ENCODE assay signal across 8 cellular contexts in the genomic region with DNA sequence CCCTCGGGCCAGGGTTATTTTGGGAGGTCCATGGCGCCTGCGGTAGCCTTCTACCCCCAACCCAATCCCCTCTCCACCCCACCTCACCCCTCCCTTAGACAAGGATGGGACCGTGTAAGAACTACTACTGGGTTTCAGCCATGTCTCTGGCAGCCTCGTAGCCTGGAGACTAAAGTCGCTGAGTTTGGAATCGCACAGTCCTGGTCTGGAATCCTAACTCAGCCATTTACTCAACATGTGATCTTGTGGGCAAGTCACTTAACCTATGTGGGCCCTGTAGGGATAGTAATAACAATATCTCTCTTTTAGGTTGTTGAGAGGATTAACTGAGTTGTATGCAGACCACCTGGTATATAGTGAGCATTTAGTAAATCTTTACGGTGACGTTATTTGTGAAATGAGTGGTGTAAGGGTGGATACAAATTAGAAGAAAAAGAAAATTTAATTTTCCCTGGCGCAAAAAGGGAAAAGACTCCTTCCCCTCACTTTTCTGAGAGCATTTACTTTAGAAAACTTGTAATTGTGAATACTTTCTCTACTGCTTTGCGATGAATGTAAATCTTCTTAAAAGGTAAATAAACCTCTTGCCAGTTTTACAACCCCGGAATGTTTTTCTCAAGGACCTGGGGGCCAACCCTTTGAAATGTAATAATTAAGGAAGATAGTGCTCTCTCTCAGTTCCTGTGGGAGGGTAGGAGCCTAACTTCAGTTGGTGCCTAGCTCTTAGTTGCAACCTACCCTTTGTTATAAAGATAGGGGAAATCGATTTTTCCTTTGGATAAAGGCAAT. TPM values are rescaled to one million over a fixed set of nuclear protein-coding genes. Genes with fewer than 3 reads are reported as not detected.
DNase-seq lines count a peak whose midpoint lies in the region; FAIRE-seq and TF ChIP-seq lines count a peak whose summit lies in the region.

No MANE protein-coding gene starts in this region.

- TF ChIP-seq POLR2A in stomach (IDR thresholded peaks at IDR 0.05): no peak

- peak overlapping the region; percentile 92 for H3K4me2 ChIP-seq in GM23248 (ENCODE audit: unreplicated experiment)

- H3K4me1 ChIP-seq in GM23248 (ENCODE audit: insufficient read depth) (peaks cover 9% of the 10 kb centered on the region), stomach (peaks cover 8 to 28% (median 23%) of the 10 kb centered on the region in 4 donors)

- TF ChIP-seq CTCF in GM12865 (IDR thresholded peaks at IDR 0.05; ENCODE audit: insufficient read depth, low read depth, low read length, missing control alignments) (no peak), stomach (IDR thresholded peaks at IDR 0.05) (no peak)

- no peaks in the 10 kb centered on the region for H3K9me2 ChIP-seq in GM23248 (ENCODE audit: insufficient read depth)

- in situ Hi-C loops in GM23248 (cut with MboI): no loop called here

- DNase-seq in GM12865 (ENCODE audit: low read depth): no peak
- DNase-seq in GM23248: peak; percentile 50
- DNase-seq in NCI-H1436 (lab: John Stamatoyannopoulos, UW): peak; percentile 45
- no peak for DNase-seq in stomach
- DNase-seq in stimulated activated CD4-positive, alpha-beta T cell treated with anti-CD3 and anti-CD28 coated beads, Interleukin-15, amount 100 ng/mL, for 24 hours: no peak
- DNase-seq in mesenteric fat pad (ENCODE audit: low spot score): no peak

- FAIRE-seq in islet of Langerhans (lab: Jason Lieb, UNC): peak; percentile 27

- H4K20me1 ChIP-seq in GM23248 (ENCODE audit: insufficient read depth): no peaks in the 10 kb centered on the region

- intact Hi-C loops in stomach (cut with DNase I; ENCODE audit: low total_unique reads): no loop called here

- H3K9me3 ChIP-seq in GM23248 (ENCODE audit: low read depth): no peaks in the 10 kb centered on the region
- no peaks in the 10 kb centered on the region for H3K9me3 ChIP-seq in stomach

- peak overlapping the region; percentile 97 for H2AFZ ChIP-seq in GM23248

- peak overlapping the region; percentile 91 for H3K9ac ChIP-seq in GM23248

- 33 to 34% methylated on average over 12 to 13 of the region's 13 CpGs for WGBS in GM23248 (ENCODE audit: low coverage in 1 of 2, low lambda C conversion rate in 2 of 2, missing lambda C conversion rate in 2 of 2), 2 experiments
- WGBS in stomach, 5 donors: 24 to 31% (median 27%) methylated on average over 13 of the region's 13 CpGs

- H3K27ac ChIP-seq in GM23248 (peak overlapping the region; percentile 92), angular gyrus (ENCODE audit: low read depth, low read length) (peak overlapping the region; percentile 97), stomach (peak overlapping the region; percentile 87 to 95 (median 92))

- no peaks in the 10 kb centered on the region for H3K27me3 ChIP-seq in GM23248 (replicated peaks; ENCODE audit: insufficient read depth)
- no peaks in the 10 kb centered on the region for H3K27me3 ChIP-seq in stomach

- no peaks in the 10 kb centered on the region for H3F3A ChIP-seq in GM23248 (ENCODE audit: insufficient read depth)

- no peak for TF ChIP-seq EP300 in stomach (IDR thresholded peaks at IDR 0.05)

- no peaks in the 10 kb centered on the region for H3K36me3 ChIP-seq in GM23248 (ENCODE audit: low read depth)
- peaks cover 18 to 27% (median 25%) of the 10 kb centered on the region in 4 donors for H3K36me3 ChIP-seq in stomach

- H3K4me3 ChIP-seq in GM12865 (ENCODE audit: low read depth, low read length) (peak overlapping the region; percentile 87), GM23248 (peak overlapping the region; percentile 100), stomach (peak overlapping the region; percentile 70 to 99 (median 92))

- H3K79me2 ChIP-seq in GM23248 (ENCODE audit: insufficient read depth): peaks cover 14% of the 10 kb centered on the region

RNA-seq across cellular contexts. Expression of a gene that starts 0.6 kb away (rescaled TPM):
- 37.9 and 53.7 TPM in 2 replicates for total RNA-seq in GM23248 (2014; rRNA removed; shearing (Covaris generic))
- polyA plus RNA-seq in GM23248 (2016; fragmentation: Nextera tagmentation; extraction: Ambion mirVana): 103 and 107 TPM in 2 replicates
- 100 to 1,000 TPM in 1 of 5 donors, 10 to 100 TPM in 4; 21.9 to 110 (median 33.8) TPM for total RNA-seq in stomach
- 100 to 1,000 TPM; 152 to 163 (median 161) TPM for polyA plus RNA-seq in stomach
- 83.4 TPM for total RNA-seq in mesenteric fat pad

RNA-seq across cellular contexts. Expression of a gene that starts 14.5 kb away (rescaled TPM):
- 6.6 and 6.9 TPM in 2 replicates for total RNA-seq in GM23248 (2014; rRNA removed; shearing (Covaris generic))
- polyA plus RNA-seq in GM23248 (2016; fragmentation: Nextera tagmentation; extraction: Ambion mirVana): 9.9 and 10.2 TPM in 2 replicates
- 10 to 100 TPM in 2 of 5 donors, 1 to 10 TPM in 3; 1.7 to 69.4 (median 9.7) TPM for total RNA-seq in stomach
- 1 to 10 TPM; 5.3 to 9.5 (median 8.6) TPM for polyA plus RNA-seq in stomach
- total RNA-seq in mesenteric fat pad: 7.0 TPM

RNA-seq across cellular contexts. Expression of a gene that starts 17.9 kb away (rescaled TPM):
- not detected in 2 replicates for total RNA-seq in GM23248 (2014; rRNA removed; shearing (Covaris generic))
- polyA plus RNA-seq in GM23248 (2016; fragmentation: Nextera tagmentation; extraction: Ambion mirVana) (not detected in 2 replicates), stomach (1 to 10 TPM; 1.6 to 6.7 (median 5.8) TPM)
- total RNA-seq in stomach (10 to 100 TPM in 4 of 5 donors, not detected in 1; 12.7 to 30.9 (median 21.2) TPM), mesenteric fat pad (82.0 TPM)

Comparison
In these comparisons a context has a peak if more than half of its experiments do, and no peak if none do; other contexts are left out.
1. DNase-seq: peak in GM23248 (single experiment) and NCI-H1436 (single experiment); none in GM12865 (single experiment), stomach (single experiment), stimulated activated CD4-positive, alpha-beta T cell treated with anti-CD3 and anti-CD28 coated beads, Interleukin-15, amount 100 ng/mL, for 24 hours (single experiment) and mesenteric fat pad (single experiment).
2. Peak in every context shown above with its lines, with median percentiles within 50 percentile points of each other: H3K4me3 ChIP-seq and H3K27ac ChIP-seq.